ENCODE assay signal across 22 cellular contexts in the genomic region with DNA sequence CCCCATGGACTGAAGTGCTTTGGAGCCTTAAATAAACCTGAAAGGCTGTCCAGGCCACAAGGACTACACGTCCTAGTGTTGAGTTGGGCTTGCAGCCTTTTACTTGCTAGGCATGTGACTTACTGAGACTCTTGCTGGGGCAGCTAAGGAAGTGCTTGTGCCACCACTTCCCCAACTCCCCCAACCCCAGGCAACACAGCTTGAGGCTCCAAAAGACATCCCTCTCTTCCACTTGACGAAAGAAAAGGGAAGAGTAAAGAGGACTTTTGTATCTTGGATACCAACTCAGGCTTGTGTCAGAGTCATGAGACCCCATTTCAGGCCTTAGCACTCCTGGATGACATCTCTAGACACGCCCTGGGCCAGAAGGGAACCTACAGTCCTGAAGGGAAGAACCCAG.
DNase-seq lines count a peak whose midpoint lies in the region; ATAC-seq and TF ChIP-seq lines count a peak whose summit lies in the region.
"Had no signal": no experiment of that assay in that cellular context is flagged by ENCODE, and none has a peak within 500 bp of the region (broad histone marks: within the 10 kb centered on the region; RNA-seq: fewer than 3 reads in every experiment).

No MANE protein-coding gene starts in this region.

- peaks cover 61 to 68% of the 10 kb centered on the region in 2 donors for H3K36me3 Mint-ChIP-seq in CD14-positive monocyte
- peaks cover 73% of the 10 kb centered on the region for H3K36me3 Mint-ChIP-seq in dendritic cell treated with granulocyte-macrophage colony-stimulating factor and Interleukin-4, amounts not matched to agents 40 ng/mL and 50 ng/mL, for 4 days (ENCODE audit: low read depth)
- peaks cover 36 to 79% (median 62%) of the 10 kb centered on the region in 5 donors for H3K36me3 Mint-ChIP-seq in naive thymus-derived CD4-positive, alpha-beta T cell

- no peak overlapping the region for H3K4me3 ChIP-seq in naive thymus-derived CD4-positive, alpha-beta T cell (ENCODE audit: low read length)
- H3K4me3 ChIP-seq: ascending aorta, gastrocnemius medialis, HAP-1, PC-9, transverse colon had no signal

- no peaks in the 10 kb centered on the region for H3K4me1 ChIP-seq in naive thymus-derived CD4-positive, alpha-beta T cell (ENCODE audit: control insufficient read depth in 2 of 2, insufficient read depth in 2 of 2, low read length in 2 of 2)
- H3K4me1 ChIP-seq: ascending aorta, gastrocnemius medialis, HAP-1, transverse colon had no signal

- H3K36me3 ChIP-seq in naive thymus-derived CD4-positive, alpha-beta T cell (ENCODE audit: control insufficient read depth in 2 of 3, insufficient read depth in 3 of 3, low read length in 3 of 3), result peaks cover 9 to 55% (median 10%) of the 10 kb centered on the region in 3 experiments

- POLR2A ChIA-PET in naive thymus-derived CD4-positive, alpha-beta T cell (lab: Charles Lee), result no interaction called here

- H3K27me3 Mint-ChIP-seq in CD14-positive monocyte (ENCODE audit: low read depth in 3 of 3), result peaks cover 0 to 2% (median 0%) of the 10 kb centered on the region in 3 donors
- H3K27me3 Mint-ChIP-seq in dendritic cell treated with granulocyte-macrophage colony-stimulating factor and Interleukin-4, amounts not matched to agents 40 ng/mL and 50 ng/mL, for 4 days, result no peaks in the 10 kb centered on the region
- H3K27me3 Mint-ChIP-seq in naive thymus-derived CD4-positive, alpha-beta T cell, result no peaks in the 10 kb centered on the region
- H3K27me3 Mint-ChIP-seq: progenitor cell of endocrine pancreas; stimulated activated naive CD8-positive, alpha-beta T cell treated with anti-CD3 and anti-CD28 coated beads, Interleukin-15, Interleukin-2, amounts not matched to agents 100 ng/mL and 50 ng/mL, for 24 hours had no signal

- CTCF ChIA-PET in naive thymus-derived CD4-positive, alpha-beta T cell (lab: Charles Lee), result no interaction called here

- H3K9me3 ChIP-seq in naive thymus-derived CD4-positive, alpha-beta T cell (ENCODE audit: control insufficient read depth in 2 of 3, low read length in 3 of 3), result peaks cover 0 to 8% (median 0%) of the 10 kb centered on the region in 3 experiments
- H3K9me3 ChIP-seq: gastrocnemius medialis, HAP-1 had no signal

- peaks cover 11% of the 10 kb centered on the region for H3K4me1 Mint-ChIP-seq in CD14-positive monocyte
- peaks cover 17% of the 10 kb centered on the region for H3K4me1 Mint-ChIP-seq in dendritic cell treated with granulocyte-macrophage colony-stimulating factor and Interleukin-4, amounts not matched to agents 40 ng/mL and 50 ng/mL, for 4 days (ENCODE audit: low read depth)
- H3K4me1 Mint-ChIP-seq in naive thymus-derived CD4-positive, alpha-beta T cell, result peaks cover 0 to 13% (median 6%) of the 10 kb centered on the region in 7 donors

- ATAC-seq in naive thymus-derived CD4-positive, alpha-beta T cell, result peak; percentile 18
- ATAC-seq in activated CD4-positive, CD25-positive, alpha-beta regulatory T cell treated with anti-CD3 and anti-CD28 coated beads, Interleukin-2, amount 50 U/mL, for 24 hours, result no peak
- ATAC-seq in GM18517 (IDR thresholded peaks at IDR 0.05; ENCODE audit: unreplicated experiment), result no peak
- ATAC-seq: esophagus mucosa, gastrocnemius medialis had no signal

- peak overlapping the region in 5 of 7 donors; percentile 34 to 82 (median 54) for H3K27ac Mint-ChIP-seq in CD14-positive monocyte
- H3K27ac Mint-ChIP-seq in dendritic cell treated with granulocyte-macrophage colony-stimulating factor and Interleukin-4, amounts not matched to agents 40 ng/mL and 50 ng/mL, for 4 days, result peak overlapping the region; percentile 72
- H3K27ac Mint-ChIP-seq in naive thymus-derived CD4-positive, alpha-beta T cell, result no peak overlapping the region
- H3K27ac Mint-ChIP-seq: progenitor cell of endocrine pancreas; stimulated activated naive CD8-positive, alpha-beta T cell treated with anti-CD3 and anti-CD28 coated beads, Interleukin-15, Interleukin-2, amounts not matched to agents 100 ng/mL and 50 ng/mL, for 24 hours; T-helper 2 cell treated with Interferon-gamma antibody and Interleukin-4, amounts not matched to agents 5 μg/mL and 100 μg/mL, for 36 hours had no signal

- no peak overlapping the region for H3K27ac ChIP-seq in naive thymus-derived CD4-positive, alpha-beta T cell (ENCODE audit: low read depth, low read length)
- H3K27ac ChIP-seq: ascending aorta, gastrocnemius medialis, PC-9, transverse colon had no signal

- TF ChIP-seq CTCF in CD14-positive monocyte (IDR thresholded peaks at IDR 0.05), result no peak

- intact Hi-C loops in CD14-positive monocyte (cut with micrococcal nuclease), result no loop called here
- intact Hi-C loops in dendritic cell treated with granulocyte-macrophage colony-stimulating factor and Interleukin-4, amounts not matched to agents 40 ng/mL and 50 ng/mL, for 4 days (cut with micrococcal nuclease), result no loop called here
- intact Hi-C loops in naive thymus-derived CD4-positive, alpha-beta T cell (cut with micrococcal nuclease), result no loop called here

- no peak for DNase-seq in CD14-positive monocyte (ENCODE audit: low spot score)
- peak; percentile 3 for DNase-seq in M059J (ENCODE audit: low read depth)
- DNase-seq in naive thymus-derived CD4-positive, alpha-beta T cell, result no peak
- DNase-seq in DMS79 (lab: John Stamatoyannopoulos, UW), result no peak
- DNase-seq: activated CD4-positive, alpha-beta T cell treated with anti-CD3 and anti-CD28 coated beads for 1 hour; activated naive CD4-positive, alpha-beta T cell treated with anti-CD3 and anti-CD28 coated beads, Interleukin-2, amount 50 U/mL, for 16 hours; activated T-cell treated with anti-CD3 and anti-CD28 coated beads, Interleukin-2, amount 50 U/mL, for 48 hours; Caco-2; effector CD4-positive, alpha-beta T cell; NCI-H82; PC-9; transverse colon had no signal

- H3K9me3 Mint-ChIP-seq in CD14-positive monocyte, result peaks cover 5 to 24% (median 14%) of the 10 kb centered on the region in 7 donors
- H3K9me3 Mint-ChIP-seq in dendritic cell treated with granulocyte-macrophage colony-stimulating factor and Interleukin-4, amounts not matched to agents 40 ng/mL and 50 ng/mL, for 4 days, result peaks cover 23% of the 10 kb centered on the region
- peaks cover 4 to 42% (median 21%) of the 10 kb centered on the region in 11 donors for H3K9me3 Mint-ChIP-seq in naive thymus-derived CD4-positive, alpha-beta T cell

- H3K4me3 Mint-ChIP-seq in CD14-positive monocyte, result no peak overlapping the region
- H3K4me3 Mint-ChIP-seq in dendritic cell treated with granulocyte-macrophage colony-stimulating factor and Interleukin-4, amounts not matched to agents 40 ng/mL and 50 ng/mL, for 4 days, result no peak overlapping the region
- H3K4me3 Mint-ChIP-seq in naive thymus-derived CD4-positive, alpha-beta T cell, result no peak overlapping the region
- H3K4me3 Mint-ChIP-seq: stimulated activated naive CD8-positive, alpha-beta T cell treated with anti-CD3 and anti-CD28 coated beads, Interleukin-15, Interleukin-2, amounts not matched to agents 100 ng/mL and 50 ng/mL, for 24 hours; T-helper 2 cell treated with Interferon-gamma antibody and Interleukin-4, amounts not matched to agents 5 μg/mL and 100 μg/mL, for 36 hours had no signal

- H3K27me3 ChIP-seq in naive thymus-derived CD4-positive, alpha-beta T cell (ENCODE audit: control insufficient read depth in 2 of 2, insufficient read depth in 2 of 2, low read length in 2 of 2), result no peaks in the 10 kb centered on the region
- H3K27me3 ChIP-seq: ascending aorta, gastrocnemius medialis, transverse colon had no signal

Comparison
In these comparisons a context has a peak if more than half of its experiments do, and no peak if none do; other contexts are left out.
1. H3K27ac Mint-ChIP-seq: peak in CD14-positive monocyte (5 of 7) and dendritic cell treated with granulocyte-macrophage colony-stimulating factor and Interleukin-4, amounts not matched to agents 40 ng/mL and 50 ng/mL, for 4 days (single experiment); none in naive thymus-derived CD4-positive, alpha-beta T cell (0 of 9).